ENCODE assay signal across 13 cellular contexts in the genomic region with DNA sequence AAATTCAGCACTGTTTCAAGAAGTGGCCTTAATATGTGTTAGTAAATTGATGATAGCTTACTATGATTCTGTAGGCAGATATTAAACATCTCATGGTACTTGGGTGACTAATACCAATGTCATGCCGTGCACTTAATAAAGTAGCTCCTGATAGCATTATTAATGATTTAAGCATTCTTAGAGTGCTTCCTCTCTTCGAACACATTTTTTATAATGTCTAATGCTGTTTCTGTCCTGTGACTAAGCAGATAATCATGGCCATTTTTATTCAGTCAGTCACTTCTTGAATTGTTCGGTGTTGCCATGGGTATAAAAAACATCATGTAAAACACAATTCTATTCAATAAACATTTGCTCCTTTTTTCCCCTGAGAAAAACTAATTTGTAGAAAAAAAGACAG.
A peak's percentile ranks its signal among the peaks of the same experiment; 100 is the strongest.
DNase-seq lines count a peak whose midpoint lies in the region; FAIRE-seq and TF ChIP-seq lines count a peak whose summit lies in the region.
"Had no signal": no experiment of that assay in that cellular context is flagged by ENCODE, and none has a peak within 500 bp of the region (broad histone marks: within the 10 kb centered on the region; RNA-seq: fewer than 3 reads in every experiment).

No MANE protein-coding gene starts in this region.

- dilution Hi-C loops in keratinocyte (cut with MboI; ENCODE audit: extremely low pct_ligation_motif_present, low sequenced_read_pairs) = no loop called here

- no peak for TF ChIP-seq CTCF in AG04450 (IDR thresholded peaks at IDR 0.05; ENCODE audit: low read depth, low read length)
- no peak for TF ChIP-seq CTCF in bronchial epithelial cell (IDR thresholded peaks at IDR 0.05; ENCODE audit: insufficient read depth, low read length, severe bottlenecking)
- TF ChIP-seq CTCF in keratinocyte (optimal IDR thresholded peaks at IDR 0.05 in 1 of 3, IDR thresholded peaks at IDR 0.05 in 1 of 3, conservative IDR thresholded peaks at IDR 0.05 in 1 of 3; ENCODE audit: extremely low read depth in 1 of 3, insufficient read depth in 2 of 3, low read length in 3 of 3) = no peak
- TF ChIP-seq CTCF in tibial nerve (IDR thresholded peaks at IDR 0.05) = no peak
- TF ChIP-seq CTCF in Peyer's patch (IDR thresholded peaks at IDR 0.05) = no peak

- no peak overlapping the region for H3K27ac ChIP-seq in AG04450 (ENCODE audit: low read depth, low read length)
- H3K27ac ChIP-seq in keratinocyte (ENCODE audit: control insufficient read depth, insufficient read depth, low read length) = peak overlapping the region; percentile 71
- no peak overlapping the region for H3K27ac ChIP-seq in tibial nerve
- H3K27ac ChIP-seq in Peyer's patch = no peak overlapping the region

- WGBS in tibial nerve, 2 donors = 52 to 65% methylated on average over 3 of the region's 3 CpGs

- H3K9me3 ChIP-seq in AG04450 (ENCODE audit: control insufficient read depth, insufficient read depth, low read length) = peaks cover 6% of the 10 kb centered on the region
- no peaks in the 10 kb centered on the region for H3K9me3 ChIP-seq in keratinocyte (ENCODE audit: control insufficient read depth, low read depth, low read length)
- H3K9me3 ChIP-seq in tibial nerve = no peaks in the 10 kb centered on the region
- H3K9me3 ChIP-seq in Peyer's patch = no peaks in the 10 kb centered on the region
- H3K9me3 ChIP-seq: MG63 had no signal

- H4K20me1 ChIP-seq in keratinocyte (ENCODE audit: control insufficient read depth, extremely low read depth, insufficient read depth, low read length) = no peaks in the 10 kb centered on the region

- H3K4me1 ChIP-seq in keratinocyte (ENCODE audit: control insufficient read depth, extremely low read depth, insufficient read depth, low read length) (peaks cover 5% of the 10 kb centered on the region), tibial nerve (no peaks in the 10 kb centered on the region), Peyer's patch (no peaks in the 10 kb centered on the region)

- no peak overlapping the region for H3K9ac ChIP-seq in keratinocyte (ENCODE audit: control insufficient read depth, extremely low read depth, insufficient read depth, low read length)

- DNase-seq in AG04450 (ENCODE audit: low read depth, low spot score) = peak; percentile 38
- peak; percentile 9 for DNase-seq in HT-29 (ENCODE audit: low spot score)
- DNase-seq in bronchial epithelial cell (ENCODE audit: low read depth) = peak; percentile 87
- peak; percentile 21 for DNase-seq in keratinocyte (ENCODE audit: low read depth, low spot score)
- no peak for DNase-seq in DMS153 treated with DMSO at 0.1 percent for 48 hours (lab: John Stamatoyannopoulos, UW; ENCODE audit: unreplicated experiment)
- DNase-seq in tibial nerve (ENCODE audit: low spot score in 2 of 2) = no peak
- no peak for DNase-seq in stimulated activated naive CD4-positive, alpha-beta T cell (lab: John Stamatoyannopoulos, UW)
- DNase-seq in Peyer's patch = no peak
- DNase-seq: activated CD4-positive, alpha-beta T cell treated with anti-CD3 and anti-CD28 coated beads for 36 hours; MG63; NCI-H2171 treated with DMSO at 0.1 percent for 48 hours; stimulated activated CD4-positive, alpha-beta T cell treated with anti-CD3 and anti-CD28 coated beads, Interleukin-2, amount 100 ng/mL, for 48 hours had no signal

- CTCF ChIA-PET in AG04450 (lab: Charles Lee) = no interaction called here

- no peak for FAIRE-seq in bronchial epithelial cell (lab: Jason Lieb, UNC)
- no peak for FAIRE-seq in keratinocyte (lab: Jason Lieb, UNC)
- FAIRE-seq: endometrium had no signal

- POLR2A ChIA-PET in AG04450 (lab: Yijun Ruan, JAX) = no interaction called here

- H2AFZ ChIP-seq in keratinocyte (ENCODE audit: control insufficient read depth, low read length) = peak overlapping the region; percentile 6

- no peak for TF ChIP-seq EP300 in tibial nerve (IDR thresholded peaks at IDR 0.05)

- no peaks in the 10 kb centered on the region for H3K9me1 ChIP-seq in keratinocyte (ENCODE audit: control insufficient read depth, extremely low read depth, insufficient read depth, low read length)

- no peak overlapping the region for H3K4me3 ChIP-seq in AG04450 (ENCODE audit: low read depth, low read length)
- H3K4me3 ChIP-seq in bronchial epithelial cell (ENCODE audit: low read depth, low read length) = no peak overlapping the region
- no peak overlapping the region for H3K4me3 ChIP-seq in keratinocyte (ENCODE audit: control insufficient read depth in 2 of 3, extremely low read depth in 1 of 3, insufficient read depth in 2 of 3, low read depth in 1 of 3, low read length in 3 of 3)
- no peak overlapping the region for H3K4me3 ChIP-seq in tibial nerve
- no peak overlapping the region for H3K4me3 ChIP-seq in Peyer's patch
- H3K4me3 ChIP-seq: MG63 had no signal

- H3K27me3 ChIP-seq in AG04450 (ENCODE audit: control insufficient read depth, insufficient read depth, low read length) (no peaks in the 10 kb centered on the region), bronchial epithelial cell (ENCODE audit: control insufficient read depth, insufficient read depth, low read length) (no peaks in the 10 kb centered on the region), keratinocyte (ENCODE audit: control insufficient read depth, extremely low read depth, insufficient read depth, low read length) (no peaks in the 10 kb centered on the region), tibial nerve (no peaks in the 10 kb centered on the region), Peyer's patch (no peaks in the 10 kb centered on the region)
- H3K27me3 ChIP-seq: MG63 had no signal

- H3K36me3 ChIP-seq in bronchial epithelial cell (ENCODE audit: control insufficient read depth, insufficient read depth, low read length) (no peaks in the 10 kb centered on the region), keratinocyte (ENCODE audit: control insufficient read depth in 2 of 2, extremely low read depth in 1 of 2, insufficient read depth in 2 of 2, low read length in 2 of 2) (no peaks in the 10 kb centered on the region), tibial nerve (no peaks in the 10 kb centered on the region), Peyer's patch (no peaks in the 10 kb centered on the region)
- H3K36me3 ChIP-seq: MG63 had no signal

- TF ChIP-seq POLR2A in tibial nerve (IDR thresholded peaks at IDR 0.05) = no peak
- no peak for TF ChIP-seq POLR2A in Peyer's patch (IDR thresholded peaks at IDR 0.05)

- no peaks in the 10 kb centered on the region for H3K79me2 ChIP-seq in keratinocyte (ENCODE audit: control insufficient read depth, insufficient read depth, low read length)

- peak overlapping the region; percentile 25 for H3K4me2 ChIP-seq in keratinocyte (ENCODE audit: control insufficient read depth, extremely low read depth, insufficient read depth, low read depth, low read length)

Comparison
In these comparisons a context has a peak if more than half of its experiments do, and no peak if none do; other contexts are left out.
1. DNase-seq: peak in AG04450 (single experiment), HT-29 (single experiment), bronchial epithelial cell (single experiment) and keratinocyte (single experiment); none in DMS153 treated with DMSO at 0.1 percent for 48 hours (single experiment), tibial nerve (0 of 2), stimulated activated naive CD4-positive, alpha-beta T cell (0 of 6) and Peyer's patch (0 of 3).